In genomic region chr5:151101151-151101550, GRCh38 we compare ENCODE assay signal across 19 cellular contexts. TPM values are rescaled to one million over a fixed set of nuclear protein-coding genes. Genes with fewer than 3 reads are reported as not detected.
DNase-seq lines count a peak whose midpoint lies in the region; ATAC-seq and TF ChIP-seq lines count a peak whose summit lies in the region.
"Had no signal": no experiment of that assay in that cellular context is flagged by ENCODE, and none has a peak within 500 bp of the region (broad histone marks: within the 10 kb centered on the region; RNA-seq: fewer than 3 reads in every experiment).

No MANE protein-coding gene starts in this region.

- H3K27ac Mint-ChIP-seq in activated CD8-positive, alpha-beta T cell treated with anti-CD3 and anti-CD28 coated beads, Interleukin-2, amount 10 ng/mL, durations not matched to agents 7 days and 5 days: peak overlapping the region; percentile 53
- H3K27ac Mint-ChIP-seq in activated CD8-positive, alpha-beta T cell treated with anti-CD3 and anti-CD28 coated beads for 36 hours: no peak overlapping the region

- peaks cover 70% of the 10 kb centered on the region for H3K36me3 Mint-ChIP-seq in activated CD8-positive, alpha-beta T cell treated with anti-CD3 and anti-CD28 coated beads, Interleukin-2, amount 10 ng/mL, durations not matched to agents 7 days and 5 days (ENCODE audit: low read depth)
- peaks cover 55% of the 10 kb centered on the region for H3K36me3 Mint-ChIP-seq in activated CD8-positive, alpha-beta T cell treated with anti-CD3 and anti-CD28 coated beads for 36 hours (ENCODE audit: low read depth)

- ATAC-seq in activated CD8-positive, alpha-beta T cell treated with anti-CD3 and anti-CD28 coated beads, Interleukin-2, amount 10 ng/mL, durations not matched to agents 7 days and 5 days: no peak
- ATAC-seq in activated CD8-positive, alpha-beta T cell treated with anti-CD3 and anti-CD28 coated beads for 36 hours: no peak

- no peak overlapping the region for H3K4me3 Mint-ChIP-seq in activated CD8-positive, alpha-beta T cell treated with anti-CD3 and anti-CD28 coated beads, Interleukin-2, amount 10 ng/mL, durations not matched to agents 7 days and 5 days
- no peak overlapping the region for H3K4me3 Mint-ChIP-seq in activated CD8-positive, alpha-beta T cell treated with anti-CD3 and anti-CD28 coated beads for 36 hours

- CTCF ChIA-PET in activated CD8-positive, alpha-beta T cell treated with anti-CD3 and anti-CD28 coated beads, Interleukin-2, amount 10 ng/mL, durations not matched to agents 7 days and 5 days (lab: Charles Lee): interaction anchor here (1.1 to 2.1 kb wide), 2 partner anchors 14 to 49 kb away, joined by 4 to 14 read pairs; no protein-coding TSS in a partner anchor
- CTCF ChIA-PET in activated CD8-positive, alpha-beta T cell treated with anti-CD3 and anti-CD28 coated beads for 36 hours (lab: Charles Lee): interaction anchor here (1.6 to 2.9 kb wide), 3 partner anchors 15 to 53 kb away, joined by 6 to 23 read pairs (median 7); no protein-coding TSS in a partner anchor

- H3K4me1 Mint-ChIP-seq in activated CD8-positive, alpha-beta T cell treated with anti-CD3 and anti-CD28 coated beads, Interleukin-2, amount 10 ng/mL, durations not matched to agents 7 days and 5 days (ENCODE audit: low read depth): peaks cover 47% of the 10 kb centered on the region
- H3K4me1 Mint-ChIP-seq in activated CD8-positive, alpha-beta T cell treated with anti-CD3 and anti-CD28 coated beads for 36 hours (ENCODE audit: low read depth): peaks cover 38% of the 10 kb centered on the region

- H3K9me3 Mint-ChIP-seq in activated CD8-positive, alpha-beta T cell treated with anti-CD3 and anti-CD28 coated beads, Interleukin-2, amount 10 ng/mL, durations not matched to agents 7 days and 5 days (ENCODE audit: insufficient read depth): no peaks in the 10 kb centered on the region
- no peaks in the 10 kb centered on the region for H3K9me3 Mint-ChIP-seq in activated CD8-positive, alpha-beta T cell treated with anti-CD3 and anti-CD28 coated beads for 36 hours

- peak overlapping the region; percentile 34 to 58 for H3K27ac ChIP-seq in testis
- H3K27ac ChIP-seq: C4-2B had no signal

- TF ChIP-seq CTCF in activated CD8-positive, alpha-beta T cell treated with anti-CD3 and anti-CD28 coated beads for 36 hours (IDR thresholded peaks at IDR 0.05): no peak
- TF ChIP-seq CTCF in testis (IDR thresholded peaks at IDR 0.05): no peak

- WGBS in testis, 2 donors: 45 to 54% methylated on average over 7 to 9 of the region's 9 CpGs

- no peak for TF ChIP-seq POLR2A in erythroblast (IDR thresholded peaks at IDR 0.05; ENCODE audit: low read length)
- no peak for TF ChIP-seq POLR2A in testis (IDR thresholded peaks at IDR 0.05)

- peak overlapping the region; percentile 13 for H3K9ac ChIP-seq in mucosa of stomach (ENCODE audit: low read length)

- H3K4me1 ChIP-seq in mucosa of stomach (ENCODE audit: control insufficient read depth, insufficient read depth, low read length) (peaks cover 54% of the 10 kb centered on the region), testis (peaks cover 17% of the 10 kb centered on the region)

- H3K27me3 ChIP-seq in mucosa of stomach (ENCODE audit: control insufficient read depth, insufficient read depth, low read length): no peaks in the 10 kb centered on the region
- H3K27me3 ChIP-seq in testis: no peaks in the 10 kb centered on the region

- no peaks in the 10 kb centered on the region for H3K27me3 Mint-ChIP-seq in activated CD8-positive, alpha-beta T cell treated with anti-CD3 and anti-CD28 coated beads, Interleukin-2, amount 10 ng/mL, durations not matched to agents 7 days and 5 days (ENCODE audit: low read depth)
- no peaks in the 10 kb centered on the region for H3K27me3 Mint-ChIP-seq in activated CD8-positive, alpha-beta T cell treated with anti-CD3 and anti-CD28 coated beads for 36 hours

- intact Hi-C loops in activated CD8-positive, alpha-beta T cell treated with anti-CD3 and anti-CD28 coated beads for 36 hours (cut with micrococcal nuclease): no loop called here
- intact Hi-C loops in testis (cut with DNase I; ENCODE audit: low total_unique reads): no loop called here

- POLR2A ChIA-PET in activated CD8-positive, alpha-beta T cell treated with anti-CD3 and anti-CD28 coated beads, Interleukin-2, amount 10 ng/mL, durations not matched to agents 7 days and 5 days (lab: Charles Lee): interaction anchor here (0.6 kb wide), 1 partner anchor 14 kb away, joined by 3 read pairs; no protein-coding TSS in a partner anchor
- POLR2A ChIA-PET in activated CD8-positive, alpha-beta T cell treated with anti-CD3 and anti-CD28 coated beads for 36 hours (lab: Charles Lee): interaction anchor here (0.5 to 1.1 kb wide), 3 partner anchors 8 to 50 kb away, joined by 3 read pairs; no protein-coding TSS in a partner anchor

- H3K36me3 ChIP-seq in mucosa of stomach (ENCODE audit: control insufficient read depth, insufficient read depth, low read length) (no peaks in the 10 kb centered on the region), testis (ENCODE audit: low read depth, missing control alignments) (no peaks in the 10 kb centered on the region)

- H3K4me3 ChIP-seq in mucosa of stomach (ENCODE audit: low read length) (no peak overlapping the region), testis (no peak overlapping the region)
- H3K4me3 ChIP-seq: lung, smooth muscle cell had no signal

- H3K9me3 ChIP-seq in mucosa of stomach (ENCODE audit: control insufficient read depth, low read length): no peaks in the 10 kb centered on the region
- H3K9me3 ChIP-seq in testis: no peaks in the 10 kb centered on the region

- no peak for DNase-seq in activated CD8-positive, alpha-beta T cell treated with anti-CD3 and anti-CD28 coated beads, Interleukin-2, amount 10 ng/mL, durations not matched to agents 7 days and 5 days
- DNase-seq in activated CD8-positive, alpha-beta T cell treated with anti-CD3 and anti-CD28 coated beads for 36 hours: no peak
- DNase-seq in erythroblast (lab: John Stamatoyannopoulos, UW) (peak; percentile 37 to 70), testis (no peak), cortex of kidney (lab: John Stamatoyannopoulos, UW) (no peak), activated gamma-delta T cell (lab: John Stamatoyannopoulos, UW) (no peak)
- no peak for DNase-seq in activated CD4-positive, alpha-beta T cell treated with anti-CD3 and anti-CD28 coated beads for 4 hours
- DNase-seq: 8988T; activated CD4-positive, alpha-beta T cell treated with anti-CD3 and anti-CD28 coated beads, Interleukin-2, amount 50 U/mL, for 48 hours; dermis blood vessel endothelial cell; MV-4-11; NCI-H2171 treated with DMSO at 0.1 percent for 48 hours; NK-92 treated with Interleukin-12 subunit alpha and Interleukin-12 subunit beta, amount 100 ng/mL, for 24 hours; SHP77 treated with DMSO at 0.1 percent for 48 hours; T-helper 2 cell had no signal

RNA-seq across cellular contexts. Expression of gene TNIP1, which starts 20.3 kb away (rescaled TPM):
- 100 to 1,000 TPM; 132 to 138 TPM for total RNA-seq in activated CD8-positive, alpha-beta T cell treated with anti-CD3 and anti-CD28 coated beads, Interleukin-2, amount 10 ng/mL, durations not matched to agents 7 days and 5 days
- total RNA-seq in activated CD8-positive, alpha-beta T cell treated with anti-CD3 and anti-CD28 coated beads for 36 hours: 100 to 1,000 TPM; 222 TPM
- 10 to 100 TPM; 48.4 to 58.3 TPM for total RNA-seq in testis
- polyA plus RNA-seq in testis (ENCODE audit: insufficient read depth, low read depth, low replicate concordance): 43.5 TPM

RNA-seq across cellular contexts. Expression of gene ANXA6, which starts 56.4 kb away (rescaled TPM):
- 100 to 1,000 TPM; 481 to 495 TPM for total RNA-seq in activated CD8-positive, alpha-beta T cell treated with anti-CD3 and anti-CD28 coated beads, Interleukin-2, amount 10 ng/mL, durations not matched to agents 7 days and 5 days
- 100 to 1,000 TPM; 328 to 336 TPM for total RNA-seq in activated CD8-positive, alpha-beta T cell treated with anti-CD3 and anti-CD28 coated beads for 36 hours
- 100 to 1,000 TPM; 116 to 180 TPM for total RNA-seq in testis
- polyA plus RNA-seq in testis (ENCODE audit: insufficient read depth, low read depth, low replicate concordance): 152 TPM

Comparison
In these comparisons a context has a peak if more than half of its experiments do, and no peak if none do; other contexts are left out.
1. DNase-seq: peak in erythroblast (2 of 2); none in activated CD8-positive, alpha-beta T cell treated with anti-CD3 and anti-CD28 coated beads, Interleukin-2, amount 10 ng/mL, durations not matched to agents 7 days and 5 days (single experiment), activated CD8-positive, alpha-beta T cell treated with anti-CD3 and anti-CD28 coated beads for 36 hours (single experiment), testis (single experiment), activated CD4-positive, alpha-beta T cell treated with anti-CD3 and anti-CD28 coated beads for 4 hours (0 of 2), cortex of kidney (single experiment) and activated gamma-delta T cell (single experiment).